Comparison of ENCODE assay signal across 11 cellular contexts in genomic region chr17:29150191-29150590, GRCh38. TPM values are rescaled to one million over a fixed set of nuclear protein-coding genes. Genes with fewer than 3 reads are reported as not detected.
DNase-seq lines count a peak whose midpoint lies in the region; ATAC-seq and TF ChIP-seq lines count a peak whose summit lies in the region.
"Had no signal": no experiment of that assay in that cellular context is flagged by ENCODE, and none has a peak within 500 bp of the region (broad histone marks: within the 10 kb centered on the region; RNA-seq: fewer than 3 reads in every experiment).

No MANE protein-coding gene starts in this region.

- peak; percentile 3 for ATAC-seq in foreskin keratinocyte
- ATAC-seq: activated CD4-positive, CD25-positive, alpha-beta regulatory T cell treated with anti-CD3 and anti-CD28 coated beads, Interleukin-2, amount 50 U/mL, for 24 hours had no signal

- no peaks in the 10 kb centered on the region for H3K9me2 ChIP-seq in GM23248 (ENCODE audit: insufficient read depth)

- no peak for TF ChIP-seq CTCF in HFFc6 (IDR thresholded peaks at IDR 0.05)
- no peak for TF ChIP-seq CTCF in foreskin keratinocyte (conservative IDR thresholded peaks at IDR 0.05)

- H3K27ac Mint-ChIP-seq in HFFc6: peak overlapping the region; percentile 75; the same call in 1 of the 2 replicates
- H3K27ac Mint-ChIP-seq in activated CD4-positive, alpha-beta T cell treated with anti-CD3 and anti-CD28 coated beads, Interleukin-2, amount 10 ng/mL, durations not matched to agents 7 days and 5 days: no peak overlapping the region

- H3K9me3 ChIP-seq in SK-N-MC (ENCODE audit: low read depth, low read length): no peaks in the 10 kb centered on the region
- H3K9me3 ChIP-seq in skeletal muscle tissue (ENCODE audit: control insufficient read depth in 3 of 3, low read length in 3 of 3): no peaks in the 10 kb centered on the region
- no peaks in the 10 kb centered on the region for H3K9me3 ChIP-seq in GM23248 (ENCODE audit: low read depth)

- H3F3A ChIP-seq in GM23248 (ENCODE audit: insufficient read depth): peaks cover 8% of the 10 kb centered on the region; the same call in 1 of the 2 replicates

- no peaks in the 10 kb centered on the region for H3K79me2 ChIP-seq in GM23248 (ENCODE audit: insufficient read depth)

- H2AFZ ChIP-seq in GM23248: no peak overlapping the region

- H3K27ac ChIP-seq in SK-N-MC (peak overlapping the region; percentile 67; the same call in 1 of the 2 replicates), foreskin keratinocyte (peak overlapping the region; percentile 54), skeletal muscle tissue (ENCODE audit: low read depth, low read length) (peak overlapping the region; percentile 11), GM23248 (no peak overlapping the region)

- POLR2A ChIA-PET in activated CD4-positive, alpha-beta T cell treated with anti-CD3 and anti-CD28 coated beads, Interleukin-2, amount 10 ng/mL, durations not matched to agents 7 days and 5 days (lab: Charles Lee): no interaction called here

- H3K9ac ChIP-seq in SK-N-MC (ENCODE audit: insufficient read length) (no peak overlapping the region), skeletal muscle tissue (ENCODE audit: low read depth in 1 of 3, low read length in 3 of 3) (peak overlapping the region in 1 of 3 donors; percentile 11), GM23248 (no peak overlapping the region)

- H3K27me3 ChIP-seq in foreskin keratinocyte (no peaks in the 10 kb centered on the region), skeletal muscle tissue (ENCODE audit: control insufficient read depth in 3 of 3, insufficient read depth in 3 of 3, low read length in 3 of 3) (no peaks in the 10 kb centered on the region), GM23248 (replicated peaks; ENCODE audit: insufficient read depth) (no peaks in the 10 kb centered on the region)

- CTCF ChIA-PET in activated CD4-positive, alpha-beta T cell treated with anti-CD3 and anti-CD28 coated beads, Interleukin-2, amount 10 ng/mL, durations not matched to agents 7 days and 5 days (lab: Charles Lee): interaction anchor here (0.6 to 8.5 kb wide), 10 partner anchors 9 to 314 kb away, joined by 3 to 99 read pairs (median 13); partner anchors contain the start of gene MYO18A

- DNase-seq in HFFc6 (no peak), SK-N-MC (ENCODE audit: low read depth, low spot score) (no peak), foreskin keratinocyte (peak; percentile 65 to 84), T1000 (lab: John Stamatoyannopoulos, UW) (no peak), DMS79 treated with DMSO at 0.1 percent for 48 hours (lab: John Stamatoyannopoulos, UW) (no peak), GM23248 (no peak)
- no peak for DNase-seq in activated CD4-positive, alpha-beta T cell treated with anti-CD3 and anti-CD28 coated beads, Interleukin-2, amount 10 ng/mL, durations not matched to agents 7 days and 5 days
- DNase-seq: activated naive CD8-positive, alpha-beta T cell treated with anti-CD3 and anti-CD28 coated beads, Interleukin-2, amount 10 ng/mL, durations not matched to agents 7 days and 5 days; DND-41 had no signal

- H3K4me2 ChIP-seq in GM23248 (ENCODE audit: unreplicated experiment): no peak overlapping the region

- 91 to 95% methylated on average over 2 of the region's 2 CpGs for WGBS in GM23248 (ENCODE audit: low coverage in 1 of 2, low lambda C conversion rate in 2 of 2, missing lambda C conversion rate in 2 of 2), 2 experiments

- H3K36me3 Mint-ChIP-seq in HFFc6 (ENCODE audit: low read depth): no peaks in the 10 kb centered on the region
- no peaks in the 10 kb centered on the region for H3K36me3 Mint-ChIP-seq in activated CD4-positive, alpha-beta T cell treated with anti-CD3 and anti-CD28 coated beads, Interleukin-2, amount 10 ng/mL, durations not matched to agents 7 days and 5 days (ENCODE audit: low read depth)

- H3K36me3 ChIP-seq in SK-N-MC (ENCODE audit: insufficient read depth, low read length): no peaks in the 10 kb centered on the region
- no peaks in the 10 kb centered on the region for H3K36me3 ChIP-seq in skeletal muscle tissue (ENCODE audit: control insufficient read depth in 3 of 3, insufficient read depth in 3 of 3, low read length in 3 of 3)
- H3K36me3 ChIP-seq in GM23248 (ENCODE audit: low read depth): no peaks in the 10 kb centered on the region

- no peaks in the 10 kb centered on the region for H4K20me1 ChIP-seq in GM23248 (ENCODE audit: insufficient read depth)

- H3K4me3 Mint-ChIP-seq in HFFc6: no peak overlapping the region
- H3K4me3 Mint-ChIP-seq in activated CD4-positive, alpha-beta T cell treated with anti-CD3 and anti-CD28 coated beads, Interleukin-2, amount 10 ng/mL, durations not matched to agents 7 days and 5 days: no peak overlapping the region

- in situ Hi-C loops in GM23248 (cut with MboI): no loop called here

- peaks cover 95% of the 10 kb centered on the region for H3K4me1 Mint-ChIP-seq in HFFc6 (ENCODE audit: low read depth)
- peaks cover 63% of the 10 kb centered on the region for H3K4me1 Mint-ChIP-seq in activated CD4-positive, alpha-beta T cell treated with anti-CD3 and anti-CD28 coated beads, Interleukin-2, amount 10 ng/mL, durations not matched to agents 7 days and 5 days

- H3K4me3 ChIP-seq in SK-N-MC (no peak overlapping the region), skeletal muscle tissue (ENCODE audit: low read length in 3 of 3) (no peak overlapping the region), GM23248 (no peak overlapping the region)

- no peaks in the 10 kb centered on the region for H3K9me3 Mint-ChIP-seq in HFFc6
- no peaks in the 10 kb centered on the region for H3K9me3 Mint-ChIP-seq in activated CD4-positive, alpha-beta T cell treated with anti-CD3 and anti-CD28 coated beads, Interleukin-2, amount 10 ng/mL, durations not matched to agents 7 days and 5 days
- H3K9me3 Mint-ChIP-seq: activated naive CD8-positive, alpha-beta T cell treated with anti-CD3 and anti-CD28 coated beads, Interleukin-2, amount 10 ng/mL, durations not matched to agents 7 days and 5 days had no signal

- peaks cover 35% of the 10 kb centered on the region for H3K4me1 ChIP-seq in foreskin keratinocyte
- peaks cover 26 to 42% (median 27%) of the 10 kb centered on the region in 3 donors for H3K4me1 ChIP-seq in skeletal muscle tissue (ENCODE audit: control insufficient read depth in 3 of 3, insufficient read depth in 3 of 3, low read length in 3 of 3)
- H3K4me1 ChIP-seq in GM23248 (ENCODE audit: insufficient read depth): peaks cover 23% of the 10 kb centered on the region

- peaks cover 2% of the 10 kb centered on the region; the same call in 1 of the 2 replicates for H3K27me3 Mint-ChIP-seq in HFFc6 (ENCODE audit: insufficient read depth)
- no peaks in the 10 kb centered on the region for H3K27me3 Mint-ChIP-seq in activated CD4-positive, alpha-beta T cell treated with anti-CD3 and anti-CD28 coated beads, Interleukin-2, amount 10 ng/mL, durations not matched to agents 7 days and 5 days
- H3K27me3 Mint-ChIP-seq: activated naive CD8-positive, alpha-beta T cell treated with anti-CD3 and anti-CD28 coated beads, Interleukin-2, amount 10 ng/mL, durations not matched to agents 7 days and 5 days had no signal

RNA-seq across cellular contexts. Expression of gene MYO18A, which starts 30.0 kb away (rescaled TPM):
- 10 to 100 TPM; 39.2 to 57.7 (median 42.9) TPM for total RNA-seq in HFFc6 (2021; fragmentation: NEBNext Ultra II Directional; extraction: Animal tissue kit (Norgen Biotek cat#: 25700))
- 56.2 and 67.4 TPM in 2 replicates for total RNA-seq in foreskin keratinocyte
- 43.6 and 47.5 TPM in 2 replicates for polyA plus RNA-seq in foreskin keratinocyte
- 171 TPM for total RNA-seq in skeletal muscle tissue
- 100 to 1,000 TPM in 1 of 2 experiments, 10 to 100 TPM in 1; 82.2 to 101 TPM for total RNA-seq in activated CD4-positive, alpha-beta T cell treated with anti-CD3 and anti-CD28 coated beads, Interleukin-2, amount 10 ng/mL, durations not matched to agents 7 days and 5 days
- 30.5 and 33.9 TPM in 2 replicates for total RNA-seq in GM23248 (2014; rRNA removed; shearing (Covaris generic))
- 12.6 and 16.0 TPM in 2 replicates for polyA plus RNA-seq in GM23248 (2016; fragmentation: Nextera tagmentation; extraction: Ambion mirVana)

Comparison
In these comparisons a context has a peak if more than half of its experiments do, and no peak if none do; other contexts are left out.
1. DNase-seq: peak in foreskin keratinocyte (2 of 2); none in HFFc6 (single experiment), SK-N-MC (single experiment), activated CD4-positive, alpha-beta T cell treated with anti-CD3 and anti-CD28 coated beads, Interleukin-2, amount 10 ng/mL, durations not matched to agents 7 days and 5 days (single experiment), T1000 (single experiment), DMS79 treated with DMSO at 0.1 percent for 48 hours (single experiment) and GM23248 (single experiment).